1 cellular context compared by ENCODE assay signal in the genomic region with DNA sequence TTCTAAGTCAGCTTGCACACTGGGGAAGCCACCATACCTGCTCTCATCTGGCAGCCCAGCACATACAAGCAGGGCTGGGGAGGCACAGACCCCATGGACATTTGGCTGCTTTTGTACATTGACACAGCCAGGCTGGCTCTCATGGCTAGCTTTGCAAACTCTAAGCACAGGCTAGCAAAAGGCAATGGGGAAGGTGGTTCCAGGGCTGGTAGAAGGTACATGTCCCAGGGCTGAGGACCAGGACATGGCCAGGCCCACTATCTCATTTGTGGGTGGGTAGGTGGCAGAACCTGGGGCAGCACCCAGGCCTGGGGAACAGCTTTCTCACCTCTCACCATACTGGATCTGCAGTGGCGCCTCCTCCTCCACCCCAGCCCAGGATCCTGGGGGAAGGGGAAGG.
TF ChIP-seq lines count a peak whose summit lies in the region.

No MANE protein-coding gene starts in this region.

TF ChIP-seq in H1, 55 proteins besides CTCF, POLR2A, EP300 and RAD21:
- no peak for TF ChIP-seq POLR2AphosphoS5 (IDR thresholded peaks at IDR 0.05; ENCODE audit: low read depth, low read length)
- TF ChIP-seq, protein P1, sequence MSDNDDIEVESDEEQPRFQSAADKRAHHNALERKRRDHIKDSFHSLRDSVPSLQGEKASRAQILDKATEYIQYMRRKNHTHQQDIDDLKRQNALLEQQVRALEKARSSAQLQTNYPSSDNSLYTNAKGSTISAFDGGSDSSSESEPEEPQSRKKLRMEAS (IDR thresholded peaks at IDR 0.05): no peak
- no peak for TF ChIP-seq BCL11A (IDR thresholded peaks at IDR 0.05; ENCODE audit: low read depth in 2 of 2, low read length in 2 of 2)
- no peak for TF ChIP-seq SP1 (IDR thresholded peaks at IDR 0.05; ENCODE audit: low read depth, low read length)
- TF ChIP-seq CHD2 (IDR thresholded peaks at IDR 0.05; ENCODE audit: low read length): no peak
- TF ChIP-seq RNF2 (IDR thresholded peaks at IDR 0.05; ENCODE audit: borderline replicate concordance, low read depth, low read length, missing control alignments, poor library complexity, severe bottlenecking): no peak
- TF ChIP-seq TBP (IDR thresholded peaks at IDR 0.05; ENCODE audit: low read depth, low read length): no peak
- TF ChIP-seq PHF8 (conservative IDR thresholded peaks at IDR 0.05; ENCODE audit: low read depth, low read length): no peak
- no peak for TF ChIP-seq HDAC6 (IDR thresholded peaks at IDR 0.05; ENCODE audit: low read depth, low read length)
- TF ChIP-seq SAP30 (IDR thresholded peaks at IDR 0.05; ENCODE audit: insufficient read depth, insufficient replicate concordance, low read length): no peak
